In the genomic region with DNA sequence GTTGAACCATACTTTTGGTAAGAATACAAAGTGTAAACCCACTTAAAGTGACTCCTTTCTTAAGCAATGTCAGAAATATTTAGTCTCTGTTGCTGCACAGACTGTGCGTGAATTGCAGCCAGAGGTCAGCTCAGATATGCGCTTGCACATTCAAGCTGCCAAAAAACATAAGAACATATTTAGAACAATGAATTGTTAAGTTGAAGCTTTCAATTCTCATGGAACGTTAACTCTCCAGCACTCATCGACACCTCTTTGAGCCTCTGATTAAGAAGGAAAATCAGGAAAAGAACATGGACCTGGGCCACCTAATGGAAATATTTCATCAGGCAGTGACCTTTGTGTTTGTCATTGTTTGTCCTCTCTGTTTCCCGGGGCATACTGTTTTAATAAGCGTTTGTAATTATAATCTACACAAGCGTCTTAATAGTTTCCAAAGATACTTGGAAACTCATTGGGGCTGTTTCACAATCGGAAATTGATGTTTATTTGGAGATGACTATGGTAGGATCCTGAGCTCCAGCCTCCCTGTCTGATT, we compare ENCODE assay signal across 13 cellular contexts.
A peak's percentile ranks its signal among the peaks of the same experiment; 100 is the strongest.
DNase-seq lines count a peak whose midpoint lies in the region; ATAC-seq, FAIRE-seq and TF ChIP-seq lines count a peak whose summit lies in the region.
"Had no signal": no experiment of that assay in that cellular context is flagged by ENCODE, and none has a peak within 500 bp of the region (broad histone marks: within the 10 kb centered on the region; RNA-seq: fewer than 3 reads in every experiment).

No MANE protein-coding gene starts in this region.

- H2AFZ ChIP-seq in ACC112 (ENCODE audit: low read length, unreplicated experiment): peak overlapping the region; percentile 29

- no peaks in the 10 kb centered on the region for H3K9me3 ChIP-seq in kidney (ENCODE audit: control insufficient read depth in 1 of 2, low read length in 2 of 2)
- H3K9me3 ChIP-seq: A549 had no signal

- H3K9ac ChIP-seq in kidney (ENCODE audit: low read length in 2 of 2): no peak overlapping the region

- peak overlapping the region; percentile 64 for H3K4me3 ChIP-seq in ACC112 (ENCODE audit: low read depth, low read length)
- no peak overlapping the region for H3K4me3 ChIP-seq in astrocyte of the spinal cord (ENCODE audit: low read depth, low read length)
- H3K4me3 ChIP-seq in kidney (ENCODE audit: low read length in 2 of 2): no peak overlapping the region
- H3K4me3 ChIP-seq: A549 had no signal

- in situ Hi-C loops in astrocyte of the spinal cord (cut with HindIII; ENCODE audit: low sequenced_read_pairs): no loop called here

- H3K36me3 ChIP-seq in ACC112 (ENCODE audit: insufficient read depth, low read length): no peaks in the 10 kb centered on the region
- no peaks in the 10 kb centered on the region for H3K36me3 ChIP-seq in kidney (ENCODE audit: control insufficient read depth in 1 of 2, insufficient read depth in 2 of 2, low read length in 2 of 2)

- no peaks in the 10 kb centered on the region for H3K79me2 ChIP-seq in ACC112 (ENCODE audit: control insufficient read depth, insufficient read depth, low read length, unreplicated experiment)

- TF ChIP-seq CTCF in astrocyte of the spinal cord (IDR thresholded peaks at IDR 0.05; ENCODE audit: low read depth, low read length) (no peak), kidney (IDR thresholded peaks at IDR 0.05; ENCODE audit: borderline replicate concordance, extremely low read depth, insufficient read depth) (no peak)

- no peaks in the 10 kb centered on the region for H3K27me3 ChIP-seq in ACC112 (ENCODE audit: insufficient read depth, low read length)

- peak overlapping the region; percentile 100 for H3K27ac ChIP-seq in ACC112 (ENCODE audit: low read depth, low read length)
- H3K27ac ChIP-seq in kidney (ENCODE audit: low read depth in 2 of 2, low read length in 2 of 2): peak overlapping the region in 1 of 2 donors; percentile 51
- H3K27ac ChIP-seq: A549 had no signal

- H3K4me1 ChIP-seq in ACC112 (ENCODE audit: control insufficient read depth, insufficient read depth, low read length, unreplicated experiment): peaks cover 59% of the 10 kb centered on the region
- no peaks in the 10 kb centered on the region for H3K4me1 ChIP-seq in kidney (ENCODE audit: control insufficient read depth in 1 of 2, insufficient read depth in 1 of 2, low read depth in 1 of 2, low read length in 2 of 2)
- H3K4me1 ChIP-seq: A549 had no signal

- peak; percentile 84 to 87 for ATAC-seq in left cardiac atrium
- ATAC-seq: A549; activated naive CD8-positive, alpha-beta T cell treated with anti-CD3 and anti-CD28 coated beads, Interleukin-2, amount 50 U/mL, for 24 hours had no signal

- intact Hi-C loops in left cardiac atrium (cut with DNase I): loop anchor here in 1 of 2 donors (10.0 kb wide), 1 partner anchor 190 kb away; the partner anchor contains the start of gene CELF2
- intact Hi-C loops in kidney (cut with DNase I): no loop called here

- no peak for FAIRE-seq in kidney (lab: Jason Lieb, UNC)
- FAIRE-seq: A549 had no signal

- peak; percentile 86 for DNase-seq in astrocyte of the spinal cord (ENCODE audit: low read depth, low spot score)
- peak; percentile 74 for DNase-seq in left cardiac atrium
- peak; percentile 33 for DNase-seq in renal cortical epithelial cell (ENCODE audit: low read depth)
- DNase-seq in DMS53 treated with DMSO at 0.1 percent for 48 hours (lab: John Stamatoyannopoulos, UW; ENCODE audit: unreplicated experiment): no peak
- DNase-seq in NCI-H2227 (lab: John Stamatoyannopoulos, UW; ENCODE audit: unreplicated experiment): no peak
- no peak for DNase-seq in NCI-H345 treated with DMSO at 0.1 percent for 48 hours (lab: John Stamatoyannopoulos, UW; ENCODE audit: unreplicated experiment)
- DNase-seq in kidney: no peak
- DNase-seq: activated naive CD8-positive, alpha-beta T cell treated with anti-CD3 and anti-CD28 coated beads, Interleukin-2, amount 50 U/mL, for 24 hours; foreskin melanocyte; MM.1S; NCI-H345 had no signal

Comparison
In these comparisons a context has a peak if more than half of its experiments do, and no peak if none do; other contexts are left out.
1. DNase-seq: peak in astrocyte of the spinal cord (single experiment), left cardiac atrium (single experiment) and renal cortical epithelial cell (single experiment); none in DMS53 treated with DMSO at 0.1 percent for 48 hours (single experiment), NCI-H2227 (single experiment), NCI-H345 treated with DMSO at 0.1 percent for 48 hours (single experiment) and kidney (single experiment).